26 cellular contexts compared by ENCODE assay signal in the genomic region with DNA sequence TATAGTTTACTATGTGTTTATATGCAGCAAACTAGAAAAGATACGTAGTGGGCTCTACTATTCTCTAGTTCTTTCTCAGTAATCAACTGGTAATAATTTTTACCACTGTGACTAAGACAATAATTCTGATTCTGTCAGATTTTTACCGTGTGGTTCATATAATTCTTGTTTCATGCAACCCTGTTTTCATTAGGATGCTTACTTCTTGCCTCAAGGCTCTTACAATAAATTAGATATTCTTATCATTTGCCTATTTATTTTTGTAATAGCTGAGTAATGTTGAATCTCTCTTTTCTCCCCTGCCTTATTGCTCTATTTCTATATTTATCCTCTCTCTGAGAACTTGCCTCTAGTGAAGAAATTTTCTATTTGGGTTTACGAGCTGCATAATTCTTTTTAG.
"Had no signal": no experiment of that assay in that cellular context is flagged by ENCODE, and none has a peak within 500 bp of the region (broad histone marks: within the 10 kb centered on the region; RNA-seq: fewer than 3 reads in every experiment).

No MANE protein-coding gene starts in this region.

- H3K9me3 ChIP-seq: esophagus muscularis mucosa, left lung, prostate gland, suprapubic skin, vagina had no signal

- ATAC-seq: activated T-cell treated with anti-CD3 and anti-CD28 coated beads, Interleukin-2, amount 50 U/mL, for 72 hours; left lung; right cardiac atrium; T-helper 17 cell had no signal

- H3K36me3 ChIP-seq: adrenal gland, cardiac muscle cell, esophagus muscularis mucosa, left lung, prostate gland, suprapubic skin, vagina had no signal

- H3K9me3 Mint-ChIP-seq: activated naive CD4-positive, alpha-beta T cell treated with anti-CD3 and anti-CD28 coated beads, Interleukin-2, amount 50 U/mL, for 24 hours; naive B cell; stimulated activated naive CD8-positive, alpha-beta T cell treated with anti-CD3 and anti-CD28 coated beads, Interleukin-15, Interleukin-2, amounts not matched to agents 100 ng/mL and 50 ng/mL, for 24 hours had no signal

- H3K4me1 ChIP-seq: esophagus muscularis mucosa, left lung, prostate gland, suprapubic skin, vagina had no signal

- H3K27ac Mint-ChIP-seq: activated naive CD4-positive, alpha-beta T cell treated with anti-CD3 and anti-CD28 coated beads, Interleukin-2, amount 50 U/mL, for 24 hours; activated T-cell treated with anti-CD3 and anti-CD28 coated beads, Interleukin-2, amount 50 U/mL, for 72 hours; naive B cell; stimulated activated naive CD8-positive, alpha-beta T cell treated with anti-CD3 and anti-CD28 coated beads, Interleukin-15, Interleukin-2, amounts not matched to agents 100 ng/mL and 50 ng/mL, for 24 hours; T-helper 17 cell had no signal

- H3K36me3 Mint-ChIP-seq: activated naive CD4-positive, alpha-beta T cell treated with anti-CD3 and anti-CD28 coated beads, Interleukin-2, amount 50 U/mL, for 24 hours; naive B cell had no signal

- H3K27ac ChIP-seq: adrenal gland, cardiac muscle cell, esophagus muscularis mucosa, left lung, prostate gland, skin epidermis, suprapubic skin, vagina, VCaP had no signal

- DNase-seq: activated CD4-positive, alpha-beta T cell treated with anti-CD3 and anti-CD28 coated beads, Interleukin-2, amount 50 U/mL, for 1 hour; activated CD4-positive, CD25-positive, alpha-beta regulatory T cell treated with anti-CD3 and anti-CD28 coated beads, Interleukin-2, amount 50 U/mL, for 72 hours; activated effector memory CD4-positive, alpha-beta T cell treated with anti-CD3 and anti-CD28 coated beads, Interleukin-2, amount 50 U/mL, for 16 hours; activated T-cell treated with anti-CD3 and anti-CD28 coated beads, Interleukin-2, amount 50 U/mL, for 72 hours; adrenal gland; dermis blood vessel endothelial cell; effector memory CD4-positive, alpha-beta T cell; foreskin melanocyte; kidney; left lung; naive B cell; right cardiac atrium; stimulated activated CD4-positive, alpha-beta T cell treated with anti-CD3 and anti-CD28 coated beads, Interleukin-15, amount 100 ng/mL, for 24 hours; stimulated activated CD4-positive, alpha-beta T cell treated with anti-CD3 and anti-CD28 coated beads, Interleukin-2, amount 100 ng/mL, for 48 hours; T-helper 17 cell; trophoblast cell had no signal

- H3K27me3 Mint-ChIP-seq: activated naive CD4-positive, alpha-beta T cell treated with anti-CD3 and anti-CD28 coated beads, Interleukin-2, amount 50 U/mL, for 24 hours; naive B cell; stimulated activated naive CD8-positive, alpha-beta T cell treated with anti-CD3 and anti-CD28 coated beads, Interleukin-15, Interleukin-2, amounts not matched to agents 100 ng/mL and 50 ng/mL, for 24 hours; T-helper 17 cell had no signal

- H3K4me1 Mint-ChIP-seq: activated naive CD4-positive, alpha-beta T cell treated with anti-CD3 and anti-CD28 coated beads, Interleukin-2, amount 50 U/mL, for 24 hours; naive B cell; T-helper 17 cell had no signal

- H3K4me3 ChIP-seq: adrenal gland, cardiac muscle cell, esophagus muscularis mucosa, left lung, prostate gland, skin epidermis, suprapubic skin, vagina had no signal

- H3K4me3 Mint-ChIP-seq: activated naive CD4-positive, alpha-beta T cell treated with anti-CD3 and anti-CD28 coated beads, Interleukin-2, amount 50 U/mL, for 24 hours; activated T-cell treated with anti-CD3 and anti-CD28 coated beads, Interleukin-2, amount 50 U/mL, for 72 hours; naive B cell; neural crest cell; stimulated activated naive CD8-positive, alpha-beta T cell treated with anti-CD3 and anti-CD28 coated beads, Interleukin-15, Interleukin-2, amounts not matched to agents 100 ng/mL and 50 ng/mL, for 24 hours; T-helper 17 cell had no signal

- H3K27me3 ChIP-seq: adrenal gland, cardiac muscle cell, esophagus muscularis mucosa, left lung, suprapubic skin, vagina had no signal
